Comparison of ENCODE assay signal across 8 cellular contexts in genomic region chr20:36919715-36920333, GRCh38. TPM values are rescaled to one million over a fixed set of nuclear protein-coding genes. Genes with fewer than 3 reads are reported as not detected.
DNase-seq lines count a peak whose midpoint lies in the region; ATAC-seq and TF ChIP-seq lines count a peak whose summit lies in the region.

No MANE protein-coding gene starts in this region.

- H3K4me3 Mint-ChIP-seq in activated naive CD4-positive, alpha-beta T cell treated with anti-CD3 and anti-CD28 coated beads for 36 hours = no peak overlapping the region
- no peak overlapping the region for H3K4me3 Mint-ChIP-seq in chondrocyte (ENCODE audit: unreplicated experiment)

- peak; percentile 82 for ATAC-seq in left lung
- ATAC-seq in GM21737 (IDR thresholded peaks at IDR 0.05; ENCODE audit: unreplicated experiment) = no peak

- CTCF ChIA-PET in activated naive CD4-positive, alpha-beta T cell treated with anti-CD3 and anti-CD28 coated beads for 36 hours (lab: Charles Lee) = interaction anchor here (0.9 to 5.8 kb wide), 10 partner anchors 9 to 154 kb away, joined by 3 to 36 read pairs (median 4); no protein-coding TSS in a partner anchor

- no peaks in the 10 kb centered on the region for H3K9me3 Mint-ChIP-seq in activated naive CD4-positive, alpha-beta T cell treated with anti-CD3 and anti-CD28 coated beads for 36 hours
- no peaks in the 10 kb centered on the region for H3K9me3 Mint-ChIP-seq in chondrocyte (ENCODE audit: low read depth)

- intact Hi-C loops in activated naive CD4-positive, alpha-beta T cell treated with anti-CD3 and anti-CD28 coated beads for 36 hours (cut with micrococcal nuclease) = loop anchor here (2.0 kb wide), 1 partner anchor 147 kb away; the partner anchor contains the start of gene DSN1
- intact Hi-C loops in left lung (cut with DNase I) = no loop called here
- intact Hi-C loops in uterus (cut with DNase I; ENCODE audit: low total_unique reads) = no loop called here

- peaks cover 17% of the 10 kb centered on the region for H3K4me1 Mint-ChIP-seq in activated naive CD4-positive, alpha-beta T cell treated with anti-CD3 and anti-CD28 coated beads for 36 hours (ENCODE audit: low read depth)
- H3K4me1 Mint-ChIP-seq in chondrocyte (ENCODE audit: low read depth) = no peaks in the 10 kb centered on the region

- H3K27ac ChIP-seq in left lung (no peak overlapping the region), uterus (no peak overlapping the region)

- no peaks in the 10 kb centered on the region for H3K27me3 Mint-ChIP-seq in activated naive CD4-positive, alpha-beta T cell treated with anti-CD3 and anti-CD28 coated beads for 36 hours (ENCODE audit: low read depth)
- no peaks in the 10 kb centered on the region for H3K27me3 Mint-ChIP-seq in chondrocyte (ENCODE audit: low read depth)

- H3K27me3 ChIP-seq in left lung = no peaks in the 10 kb centered on the region
- no peaks in the 10 kb centered on the region for H3K27me3 ChIP-seq in uterus

- no peak overlapping the region for H3K4me3 ChIP-seq in left lung
- no peak overlapping the region for H3K4me3 ChIP-seq in uterus

- H3K27ac Mint-ChIP-seq in activated naive CD4-positive, alpha-beta T cell treated with anti-CD3 and anti-CD28 coated beads for 36 hours = peak overlapping the region; percentile 67
- no peak overlapping the region for H3K27ac Mint-ChIP-seq in chondrocyte (ENCODE audit: unreplicated experiment)

- H3K36me3 ChIP-seq in left lung (peaks cover 5 to 95% of the 10 kb centered on the region in 2 donors), uterus (no peaks in the 10 kb centered on the region)

- H3K9me3 ChIP-seq in left lung = no peaks in the 10 kb centered on the region
- H3K9me3 ChIP-seq in uterus = no peaks in the 10 kb centered on the region

- H3K4me1 ChIP-seq in left lung = peaks cover 0 to 4% of the 10 kb centered on the region in 2 donors
- H3K4me1 ChIP-seq in uterus = no peaks in the 10 kb centered on the region

- peak; percentile 43 for DNase-seq in activated naive CD4-positive, alpha-beta T cell treated with anti-CD3 and anti-CD28 coated beads for 36 hours
- no peak for DNase-seq in activated naive CD4-positive, alpha-beta T cell treated with anti-CD3 and anti-CD28 coated beads, Interleukin-2, amount 50 U/mL, for 16 hours
- DNase-seq in SHP77 (lab: John Stamatoyannopoulos, UW) (peak; percentile 9 to 23), chondrocyte (ENCODE audit: low spot score) (no peak), left lung (no peak), uterus (no peak)

- peaks cover 9% of the 10 kb centered on the region for H3K36me3 Mint-ChIP-seq in activated naive CD4-positive, alpha-beta T cell treated with anti-CD3 and anti-CD28 coated beads for 36 hours (ENCODE audit: low read depth)
- H3K36me3 Mint-ChIP-seq in chondrocyte (ENCODE audit: low read depth) = peaks cover 1% of the 10 kb centered on the region

- TF ChIP-seq POLR2A in uterus (IDR thresholded peaks at IDR 0.05) = no peak

- TF ChIP-seq CTCF in LNCAP (IDR thresholded peaks at IDR 0.05) (peak; percentile 91), chondrocyte (IDR thresholded peaks at IDR 0.05) (peak; percentile 92), left lung (IDR thresholded peaks at IDR 0.05) (peak; percentile 83 to 93), uterus (IDR thresholded peaks at IDR 0.05) (peak; percentile 65 to 82 (median 77))

RNA-seq across cellular contexts. Expression of gene SAMHD1, which starts 31.7 kb away (rescaled TPM):
- 10 to 100 TPM; 29.9 to 33.5 TPM for total RNA-seq in activated naive CD4-positive, alpha-beta T cell treated with anti-CD3 and anti-CD28 coated beads for 36 hours
- total RNA-seq in chondrocyte = 15.5 to 21.8 TPM (median 17.3 TPM) in 3 replicates
- total RNA-seq in left lung = 100 to 1,000 TPM; 128 to 197 TPM
- 100 to 1,000 TPM in 3 of 4 donors, 10 to 100 TPM in 1; 76.8 to 172 (median 104) TPM for total RNA-seq in uterus

RNA-seq across cellular contexts. Expression of gene TLDC2, which starts 43.9 kb away (rescaled TPM):
- total RNA-seq in activated naive CD4-positive, alpha-beta T cell treated with anti-CD3 and anti-CD28 coated beads for 36 hours = not detected
- total RNA-seq in chondrocyte = not detected in 3 replicates
- under 1 TPM; 0.29 to 0.60 TPM for total RNA-seq in left lung
- 1 to 10 TPM in 2 of 4 donors, not detected in 2; 1.0 TPM for total RNA-seq in uterus

Comparison
In these comparisons a context has a peak if more than half of its experiments do, and no peak if none do; other contexts are left out.
1. DNase-seq: peak in activated naive CD4-positive, alpha-beta T cell treated with anti-CD3 and anti-CD28 coated beads for 36 hours (single experiment) and SHP77 (2 of 2); none in activated naive CD4-positive, alpha-beta T cell treated with anti-CD3 and anti-CD28 coated beads, Interleukin-2, amount 50 U/mL, for 16 hours (single experiment), chondrocyte (single experiment), left lung (0 of 2) and uterus (0 of 2).
2. Peak in every context shown above with its lines, with median percentiles within 50 percentile points of each other: CTCF ChIP-seq.